In the genomic region with DNA sequence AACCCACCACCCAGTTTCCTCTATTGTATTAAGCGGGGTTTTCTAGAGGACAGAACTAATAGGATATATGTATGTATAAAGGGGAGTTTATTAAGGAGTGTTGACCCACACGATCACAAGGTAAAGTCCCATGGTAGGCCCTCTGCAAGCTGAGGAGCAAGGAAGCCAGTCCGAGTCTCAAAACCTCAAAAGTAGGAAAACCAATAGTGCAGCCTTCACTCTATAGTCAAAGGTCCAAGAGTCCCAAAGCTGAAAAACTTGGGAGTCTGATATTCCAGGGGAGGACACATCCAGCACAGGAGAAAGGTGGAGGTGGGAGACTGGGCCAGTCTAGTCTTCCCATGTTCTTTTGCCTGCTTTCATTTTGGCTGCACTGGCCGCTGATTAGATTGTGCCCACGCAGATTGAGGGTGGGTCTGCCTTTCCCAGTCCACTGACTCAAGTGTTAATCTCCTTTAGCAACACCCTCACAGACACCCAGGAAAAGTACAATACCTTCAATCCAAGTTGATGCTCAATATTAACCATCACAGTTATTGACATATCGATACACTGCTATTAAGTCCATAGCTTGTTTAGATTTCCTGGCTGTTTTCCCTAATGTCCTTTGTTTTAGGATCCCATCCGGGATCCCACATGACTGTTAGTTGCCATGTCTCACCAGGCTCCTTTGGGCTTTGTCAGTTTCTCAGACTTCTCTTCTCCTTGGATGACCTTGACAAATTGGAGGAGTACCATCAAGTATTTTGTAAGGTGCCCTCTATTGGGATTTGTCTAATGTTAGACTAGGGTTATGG, we compare ENCODE assay signal across 19 cellular contexts. TPM values are rescaled to one million over a fixed set of nuclear protein-coding genes. Genes with fewer than 3 reads are reported as not detected.
DNase-seq lines count a peak whose midpoint lies in the region; ATAC-seq and TF ChIP-seq lines count a peak whose summit lies in the region.
"Had no signal": no experiment of that assay in that cellular context is flagged by ENCODE, and none has a peak within 500 bp of the region (broad histone marks: within the 10 kb centered on the region; RNA-seq: fewer than 3 reads in every experiment).

No MANE protein-coding gene starts in this region.

- no peaks in the 10 kb centered on the region for H3K79me2 ChIP-seq in GM23338 (replicated peaks; ENCODE audit: insufficient read depth)

- H3K27me3 Mint-ChIP-seq in GM23338 (ENCODE audit: insufficient read depth, low read depth, poor library complexity) (peaks cover 2% of the 10 kb centered on the region), glutamatergic neuron (ENCODE audit: unreplicated experiment) (peaks cover 1% of the 10 kb centered on the region)

- no peak for TF ChIP-seq CTCF in GM23338 (conservative IDR thresholded peaks at IDR 0.05; ENCODE audit: low read depth in 2 of 2)
- no peak for TF ChIP-seq CTCF in glutamatergic neuron (IDR thresholded peaks at IDR 0.05; ENCODE audit: partially characterized antibody, unreplicated experiment)
- TF ChIP-seq CTCF in left lung (IDR thresholded peaks at IDR 0.05): no peak

- H3K4me2 ChIP-seq in GM23338: no peak overlapping the region

- no peak overlapping the region for H2AFZ ChIP-seq in GM23338

- no peaks in the 10 kb centered on the region for H3K9me3 ChIP-seq in left lung
- H3K9me3 ChIP-seq: MG63 had no signal

- H3K36me3 Mint-ChIP-seq in GM23338 (ENCODE audit: low read depth) (peaks cover 62% of the 10 kb centered on the region), glutamatergic neuron (ENCODE audit: unreplicated experiment) (no peaks in the 10 kb centered on the region)

- intact Hi-C loops in left lung (cut with DNase I): no loop called here

- H3K4me3 Mint-ChIP-seq in GM23338: no peak overlapping the region
- H3K4me3 Mint-ChIP-seq in glutamatergic neuron (ENCODE audit: unreplicated experiment): no peak overlapping the region

- no peak overlapping the region for H3K27ac Mint-ChIP-seq in GM23338
- peak overlapping the region; percentile 86 for H3K27ac Mint-ChIP-seq in glutamatergic neuron (ENCODE audit: unreplicated experiment)

- no peaks in the 10 kb centered on the region for H3K4me1 ChIP-seq in GM23338 (ENCODE audit: insufficient read depth)
- H3K4me1 ChIP-seq in left lung: no peaks in the 10 kb centered on the region

- no peaks in the 10 kb centered on the region for H3K27me3 ChIP-seq in GM23338 (ENCODE audit: insufficient read depth)
- no peaks in the 10 kb centered on the region for H3K27me3 ChIP-seq in left lung
- H3K27me3 ChIP-seq: MG63 had no signal

- no peak overlapping the region for H3K4me3 ChIP-seq in GM23338
- H3K4me3 ChIP-seq in left lung: no peak overlapping the region
- H3K4me3 ChIP-seq: MG63 had no signal

- ATAC-seq in GM23338 (peak; percentile 38), SK-N-SH treated with all-trans-retinoic acid at 6 μM for 48 hours (peak; percentile 21), left lung (no peak), HG03108 (IDR thresholded peaks at IDR 0.05; ENCODE audit: unreplicated experiment) (no peak)
- ATAC-seq: HepG2 had no signal

- no peaks in the 10 kb centered on the region for H3K9me2 ChIP-seq in GM23338 (ENCODE audit: insufficient read depth)

- H4K20me1 ChIP-seq in GM23338 (replicated peaks; ENCODE audit: insufficient read depth): peaks cover 23% of the 10 kb centered on the region

- DNase-seq in DMS 273 (lab: John Stamatoyannopoulos, UW; ENCODE audit: unreplicated experiment) (peak; percentile 19), DMS 273 treated with DMSO at 0.1 percent for 48 hours (lab: John Stamatoyannopoulos, UW) (no peak), GM23338 (ENCODE audit: low spot score) (no peak), glutamatergic neuron (no peak), left lung (no peak), retina (no peak)
- DNase-seq: ACHN, DMS79 treated with DMSO at 0.1 percent for 48 hours, H7, KG1, MG63, NCI-H2081 treated with DMSO at 0.1 percent for 48 hours, NCI-H510A treated with DMSO at 0.1 percent for 48 hours, T-helper 1 cell had no signal

- H3F3A ChIP-seq in GM23338 (replicated peaks; ENCODE audit: low read depth): peaks cover 42% of the 10 kb centered on the region

- no peaks in the 10 kb centered on the region for H3K4me1 Mint-ChIP-seq in GM23338
- peaks cover 13% of the 10 kb centered on the region for H3K4me1 Mint-ChIP-seq in glutamatergic neuron (ENCODE audit: low read depth, unreplicated experiment)

- H3K36me3 ChIP-seq in GM23338 (ENCODE audit: insufficient read depth): peaks cover 39% of the 10 kb centered on the region
- no peaks in the 10 kb centered on the region for H3K36me3 ChIP-seq in left lung
- H3K36me3 ChIP-seq: MG63 had no signal

- H3K9me3 Mint-ChIP-seq in GM23338 (peaks cover 3% of the 10 kb centered on the region; the same call in 2 of the 3 replicates), glutamatergic neuron (ENCODE audit: unreplicated experiment) (peaks cover 2% of the 10 kb centered on the region)

- H3K27ac ChIP-seq in GM23338 (ENCODE audit: low read depth) (peak overlapping the region; percentile 71), left lung (no peak overlapping the region)
- H3K27ac ChIP-seq: 22Rv1 had no signal

TF ChIP-seq in GM23338, 12 proteins besides CTCF, POLR2A, EP300 and RAD21 (continues in another document):
- no peak for TF ChIP-seq REST (IDR thresholded peaks at IDR 0.05; ENCODE audit: unreplicated experiment)

TF ChIP-seq in SK-N-SH treated with all-trans-retinoic acid at 6 μM for 48 hours, 23 proteins besides CTCF, POLR2A, EP300 and RAD21:
- TF ChIP-seq OSR1 (CRISPR knock-in tag; IDR thresholded peaks at IDR 0.05): no peak
- TF ChIP-seq POU6F1 (CRISPR knock-in tag; IDR thresholded peaks at IDR 0.05; ENCODE audit: borderline replicate concordance, low read depth): no peak
- TF ChIP-seq TCF4 (CRISPR knock-in tag; IDR thresholded peaks at IDR 0.05; ENCODE audit: borderline replicate concordance): no peak
- TF ChIP-seq, protein P1, sequence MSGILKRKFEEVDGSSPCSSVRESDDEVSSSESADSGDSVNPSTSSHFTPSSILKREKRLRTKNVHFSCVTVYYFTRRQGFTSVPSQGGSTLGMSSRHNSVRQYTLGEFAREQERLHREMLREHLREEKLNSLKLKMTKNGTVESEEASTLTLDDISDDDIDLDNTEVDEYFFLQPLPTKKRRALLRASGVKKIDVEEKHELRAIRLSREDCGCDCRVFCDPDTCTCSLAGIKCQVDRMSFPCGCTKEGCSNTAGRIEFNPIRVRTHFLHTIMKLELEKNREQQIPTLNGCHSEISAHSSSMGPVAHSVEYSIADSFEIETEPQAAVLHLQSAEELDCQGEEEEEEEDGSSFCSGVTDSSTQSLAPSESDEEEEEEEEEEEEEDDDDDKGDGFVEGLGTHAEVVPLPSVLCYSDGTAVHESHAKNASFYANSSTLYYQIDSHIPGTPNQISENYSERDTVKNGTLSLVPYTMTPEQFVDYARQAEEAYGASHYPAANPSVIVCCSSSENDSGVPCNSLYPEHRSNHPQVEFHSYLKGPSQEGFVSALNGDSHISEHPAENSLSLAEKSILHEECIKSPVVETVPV (CRISPR knock-in tag; IDR thresholded peaks at IDR 0.05): no peak
- no peak for TF ChIP-seq BACH2 (CRISPR knock-in tag; IDR thresholded peaks at IDR 0.05; ENCODE audit: borderline replicate concordance)
- TF ChIP-seq TOX (CRISPR knock-in tag; IDR thresholded peaks at IDR 0.05; ENCODE audit: borderline replicate concordance): no peak
- TF ChIP-seq CSDC2 (CRISPR knock-in tag; IDR thresholded peaks at IDR 0.05): no peak
- no peak for TF ChIP-seq ZNF70 (CRISPR knock-in tag; IDR thresholded peaks at IDR 0.05)
- no peak for TF ChIP-seq ZFP30 (CRISPR knock-in tag; IDR thresholded peaks at IDR 0.05)

RNA-seq across cellular contexts. Expression of gene UCHL1, which starts 12.2 kb away (rescaled TPM):
- 1,758 and 1,823 TPM in 2 replicates for total RNA-seq in GM23338 (2014; rRNA removed; shearing (Covaris generic))
- polyA plus RNA-seq in GM23338 (2016; fragmentation: Nextera tagmentation; extraction: Ambion mirVana): 926 and 998 TPM in 2 replicates
- total RNA-seq in glutamatergic neuron (ENCODE audit: unreplicated experiment) (1,012 TPM), left lung (10 to 100 TPM; 26.5 to 31.6 TPM)
- total RNA-seq: HepG2, HT-29 had no signal
- polyA plus RNA-seq: HepG2 had no signal

RNA-seq across cellular contexts. Expression of gene APBB2, which starts 54.6 kb away (rescaled TPM):
- total RNA-seq in GM23338 (2014; rRNA removed; shearing (Covaris generic)): 56.4 and 74.8 TPM in 2 replicates
- 34.1 and 35.8 TPM in 2 replicates for polyA plus RNA-seq in GM23338 (2016; fragmentation: Nextera tagmentation; extraction: Ambion mirVana)
- total RNA-seq in glutamatergic neuron (ENCODE audit: unreplicated experiment) (117 TPM), left lung (10 to 100 TPM; 55.6 to 94.8 TPM)

Comparison
In these comparisons a context has a peak if more than half of its experiments do, and no peak if none do; other contexts are left out.
1. ATAC-seq: peak in GM23338 (single experiment) and SK-N-SH treated with all-trans-retinoic acid at 6 μM for 48 hours (single experiment); none in left lung (single experiment) and HG03108 (single experiment).
2. RNA of gene UCHL1, which starts 12.2 kb away (total RNA-seq): 1,758 to 1,823 TPM in GM23338 and 1,012 TPM in glutamatergic neuron (single experiment); 26.5 to 31.6 TPM in left lung; every median in the first group is over 10 times any median in the second.